Comparison of ENCODE assay signal across 21 cellular contexts in genomic region chr1:3021233-3021671, GRCh38. TPM values are rescaled to one million over a fixed set of nuclear protein-coding genes. Genes with fewer than 3 reads are reported as not detected.
A peak's percentile ranks its signal among the peaks of the same experiment; 100 is the strongest.
DNase-seq lines count a peak whose midpoint lies in the region; ATAC-seq, FAIRE-seq and TF ChIP-seq lines count a peak whose summit lies in the region.
"Had no signal": no experiment of that assay in that cellular context is flagged by ENCODE, and none has a peak within 500 bp of the region (broad histone marks: within the 10 kb centered on the region; RNA-seq: fewer than 3 reads in every experiment).

TSS of gene ACTRT2 (plus strand) at chr1:3021467. CDS start at chr1:3021687, 220 bp downstream.

- CTCF ChIA-PET in K562 (lab: Yijun Ruan, JAX; ENCODE audit: low intra/inter-chr PET ratio), result no interaction called here
- CTCF ChIA-PET in CD4-positive, alpha-beta T cell (lab: Charles Lee), result no interaction called here

- H3K36me3 ChIP-seq in right atrium auricular region (no peaks in the 10 kb centered on the region), K562 (ENCODE audit: control insufficient read depth, insufficient read depth, low read length) (no peaks in the 10 kb centered on the region), upper lobe of right lung (no peaks in the 10 kb centered on the region)
- H3K36me3 ChIP-seq: BLaER1 treated with 17β-estradiol and CSF1 and Interleukin-3, amounts not matched to agents 10 nM and 100 nM had no signal

- intact Hi-C loops in cardiac septum (cut with DNase I) (no loop called here), K562 (cut with micrococcal nuclease) (no loop called here), upper lobe of right lung (cut with DNase I) (no loop called here)
- intact Hi-C loops in CD4-positive, alpha-beta T cell (cut with DNase I, micrococcal nuclease), result no loop called here

- H3K4me2 ChIP-seq in K562 (ENCODE audit: insufficient read depth, low read length), result no peak within 1 kb of the TSS
- H3K4me2 ChIP-seq: BLaER1 treated with 17β-estradiol and CSF1 and Interleukin-3, amounts not matched to agents 10 nM and 100 nM had no signal

- H3K27ac ChIP-seq in right atrium auricular region, result no peak within 1 kb of the TSS
- no peak within 1 kb of the TSS for H3K27ac ChIP-seq in K562 (ENCODE audit: extremely low read depth, low read depth, low read length)
- H3K27ac ChIP-seq in upper lobe of right lung, result no peak within 1 kb of the TSS
- no peak within 1 kb of the TSS for H3K27ac ChIP-seq in CD4-positive, alpha-beta T cell (ENCODE audit: low read depth, low read length)
- H3K27ac ChIP-seq: BLaER1 treated with 17β-estradiol and CSF1 and Interleukin-3, amounts not matched to agents 10 nM and 100 nM; SK-N-MC had no signal

- H4K20me1 ChIP-seq in K562 (replicated peaks; ENCODE audit: control insufficient read depth, insufficient read depth, low read length), result 0 out of 2 replicates have a peak, but pooled peaks cover 4% of the 10 kb centered on the region

- H3K9ac ChIP-seq in K562 (ENCODE audit: insufficient read depth in 1 of 2, low read depth in 2 of 2, low read length in 2 of 2), result no peak within 1 kb of the TSS
- H3K9ac ChIP-seq: BLaER1 treated with 17β-estradiol and CSF1 and Interleukin-3, amounts not matched to agents 10 nM and 100 nM had no signal

- no peaks in the 10 kb centered on the region for H3K27me3 Mint-ChIP-seq in CD4-positive, alpha-beta T cell

- TF ChIP-seq RAD21 in K562 (CRISPR knock-in tag; conservative IDR thresholded peaks at IDR 0.05 in 1 of 2, IDR thresholded peaks at IDR 0.05 in 1 of 2), result no peak

- H3K27me3 ChIP-seq in right atrium auricular region (no peaks in the 10 kb centered on the region), K562 (ENCODE audit: control insufficient read depth in 2 of 2, insufficient read depth in 2 of 2, low read length in 2 of 2) (peaks cover 11 to 52% of the 10 kb centered on the region in 2 experiments; a peak in 3 of 5 replicates), upper lobe of right lung (peaks cover 4% of the 10 kb centered on the region)
- H3K27me3 ChIP-seq in CD4-positive, alpha-beta T cell (ENCODE audit: control insufficient read depth, insufficient read depth, low read length), result no peaks in the 10 kb centered on the region

- H3K4me1 ChIP-seq in right atrium auricular region (no peaks in the 10 kb centered on the region), K562 (replicated peaks in 1 of 2; ENCODE audit: control insufficient read depth in 2 of 2, insufficient read depth in 2 of 2, low read length in 2 of 2) (0 out of 5 replicates have a peak, but pooled peaks cover 0 to 2% of the 10 kb centered on the region in 2 experiments), upper lobe of right lung (no peaks in the 10 kb centered on the region)
- H3K4me1 ChIP-seq: BLaER1 treated with 17β-estradiol and CSF1 and Interleukin-3, amounts not matched to agents 10 nM and 100 nM had no signal

- H3K9me3 ChIP-seq in right atrium auricular region, result no peaks in the 10 kb centered on the region
- no peaks in the 10 kb centered on the region for H3K9me3 ChIP-seq in K562 (replicated peaks; ENCODE audit: control insufficient read depth, insufficient read depth, low read depth, low read length)
- no peaks in the 10 kb centered on the region for H3K9me3 ChIP-seq in upper lobe of right lung
- no peaks in the 10 kb centered on the region for H3K9me3 ChIP-seq in CD4-positive, alpha-beta T cell (ENCODE audit: control insufficient read depth, low read length)

- in situ Hi-C loops in K562 (cut with MboI), result no loop called here

- no peaks in the 10 kb centered on the region for H3K4me1 Mint-ChIP-seq in CD4-positive, alpha-beta T cell (ENCODE audit: low read depth)

- H3K36me3 Mint-ChIP-seq in CD4-positive, alpha-beta T cell (ENCODE audit: low read depth), result no peaks in the 10 kb centered on the region

- H3K9me1 ChIP-seq in K562 (ENCODE audit: control insufficient read depth, insufficient read depth, low read length), result no peaks in the 10 kb centered on the region

- no peaks in the 10 kb centered on the region for H3K79me2 ChIP-seq in K562 (ENCODE audit: control insufficient read depth, insufficient read depth, low read length)

- ATAC-seq in K562 (peak; percentile 22; the same call in 1 of the 3 replicates), omental fat pad (ENCODE audit: low FRiP score) (peak; percentile 15), upper lobe of right lung (no peak), HG03469 (IDR thresholded peaks at IDR 0.05; ENCODE audit: unreplicated experiment) (no peak)
- no peak for ATAC-seq in CD4-positive, alpha-beta T cell (ENCODE audit: poor library complexity)
- ATAC-seq: Panc1 had no signal

- BruUV-seq in K562 (replicated peaks; lab: Mats Ljungman, UMichigan), result no TSS peak

- no peak within 1 kb of the TSS for H3K27ac Mint-ChIP-seq in CD4-positive, alpha-beta T cell

- H2AFZ ChIP-seq in K562 (ENCODE audit: low read depth, low read length), result no peak within 1 kb of the TSS

- no peak within 1 kb of the TSS for H3K4me3 Mint-ChIP-seq in CD4-positive, alpha-beta T cell

- no peak for TF ChIP-seq CTCF in right atrium auricular region (IDR thresholded peaks at IDR 0.05)
- TF ChIP-seq CTCF in K562 (IDR thresholded peaks at IDR 0.05 in 2 of 3, conservative IDR thresholded peaks at IDR 0.05 in 1 of 3; ENCODE audit: insufficient read depth in 2 of 3, low read depth in 1 of 3, low read length in 3 of 3), result no peak
- TF ChIP-seq CTCF in omental fat pad (IDR thresholded peaks at IDR 0.05), result no peak
- no peak for TF ChIP-seq CTCF in upper lobe of right lung (IDR thresholded peaks at IDR 0.05)
- TF ChIP-seq CTCF in CD4-positive, alpha-beta T cell (IDR thresholded peaks at IDR 0.05), result no peak

- no peak for FAIRE-seq in K562 (lab: Jason Lieb, UNC)
- FAIRE-seq: A204.1 had no signal

- peak; percentile 49 for DNase-seq in cardiac septum (ENCODE audit: low spot score)
- DNase-seq in right atrium auricular region (ENCODE audit: low spot score), result no peak
- no peak for DNase-seq in K562 (ENCODE audit: extremely low read depth in 1 of 4, low spot score in 3 of 4)
- no peak for DNase-seq in omental fat pad (ENCODE audit: low spot score)
- DNase-seq in upper lobe of right lung, result peak; percentile 47
- DNase-seq in CD4-positive, alpha-beta T cell, result no peak
- no peak for DNase-seq in NCI-H2171 treated with DMSO at 0.1 percent for 48 hours (lab: John Stamatoyannopoulos, UW)
- DNase-seq: COR-L47, DMS153, KBM-7, MV-4-11, NCI-H1436, NCI-H2029, NCI-H2171, NCI-H510A had no signal

- H3K9me3 Mint-ChIP-seq in CD4-positive, alpha-beta T cell, result no peaks in the 10 kb centered on the region

- H3K4me3 ChIP-seq in right atrium auricular region (no peak within 1 kb of the TSS), K562 (no peak within 1 kb of the TSS), upper lobe of right lung (no peak within 1 kb of the TSS)
- H3K4me3 ChIP-seq: BLaER1 treated with 17β-estradiol and CSF1 and Interleukin-3, amounts not matched to agents 10 nM and 100 nM; SK-N-MC had no signal

- no peak for TF ChIP-seq EP300 in K562 (IDR thresholded peaks at IDR 0.05; ENCODE audit: low read length)

- 3% methylated on average over 8 of the region's 8 CpGs for WGBS in K562 (ENCODE audit: insufficient coverage, low coverage, missing lambda C conversion rate)

- no peak for TF ChIP-seq POLR2A in K562 (conservative IDR thresholded peaks at IDR 0.05)

- POLR2A ChIA-PET in K562 (lab: Yijun Ruan, JAX), result no interaction called here
- POLR2A ChIA-PET in CD4-positive, alpha-beta T cell (lab: Charles Lee), result no interaction called here

TF ChIP-seq in K562, 482 proteins besides CTCF, POLR2A, EP300 and RAD21 (continues in another document):
- TF ChIP-seq WHSC1 (IDR thresholded peaks at IDR 0.05; ENCODE audit: low read length), result no peak
- TF ChIP-seq SLC30A9 (CRISPR knock-in tag; IDR thresholded peaks at IDR 0.05), result no peak

RNA-seq across cellular contexts. Expression of gene ACTRT2, which starts in this region (rescaled TPM):
- total RNA-seq in cardiac septum, result not detected
- total RNA-seq in right atrium auricular region, result not detected
- not detected in 2 replicates for total RNA-seq in K562 (2011; cell fraction: chromatin; rRNA removed; ENCODE audit: low replicate concordance)
- total RNA-seq in K562 (2011; cell fraction: nucleolus; rRNA removed), result not detected in 2 replicates
- total RNA-seq in K562 (2011; cell fraction: nucleoplasm; rRNA removed), result not detected in 2 replicates
- not detected in 2 replicates for total RNA-seq in K562 (2014; rRNA removed)
- not detected in 2 replicates for total RNA-seq in K562 (2014; rRNA removed; fragmentation: Illumina TruSeq; extraction: Trizol)
- total RNA-seq in K562 (2015; rRNA removed; fragmentation: Illumina TruSeq; extraction: Trizol), result not detected in 2 replicates
- total RNA-seq in K562 (2021), result not detected in 2 replicates
- not detected in 2 replicates for polyA plus RNA-seq in K562 (2011; rRNA removed)
- not detected in 2 replicates for polyA plus RNA-seq in K562 (2011; cell fraction: cytosol; rRNA removed)
- polyA plus RNA-seq in K562 (2011; cell fraction: nucleus; rRNA removed), result not detected in 2 replicates
- polyA plus RNA-seq in K562 (2012), result not detected in 2 replicates
- polyA plus RNA-seq in K562 (2014; fragmentation: Illumina TruSeq; extraction: Trizol), result not detected in 2 replicates
- polyA plus RNA-seq in K562 (2014; fragmentation: Nextera tagmentation; extraction: Ambion mirVana), result not detected
- polyA plus RNA-seq in K562 (2014; rRNA removed), result not detected in 2 replicates
- not detected in 2 replicates for polyA minus RNA-seq in K562 (2011; rRNA and poly(A)+ RNA removed)
- polyA minus RNA-seq in K562 (2011; cell fraction: cytosol; rRNA and poly(A)+ RNA removed), result not detected in 2 replicates
- polyA minus RNA-seq in K562 (2011; cell fraction: nucleus; rRNA and poly(A)+ RNA removed), result not detected in 2 replicates
- total RNA-seq in omental fat pad, result not detected
- total RNA-seq in upper lobe of right lung, result not detected
- total RNA-seq in CD4-positive, alpha-beta T cell, result not detected
- total RNA-seq: H4 had no signal

Comparison
In these comparisons a context has a peak if more than half of its experiments do, and no peak if none do; other contexts are left out.
1. Peak in DNase-seq in cardiac septum; RNA of the gene not detected or under 1 TPM.
2. Peak in ATAC-seq in K562; RNA of the gene not detected or under 1 TPM.
3. Peak in ATAC-seq in omental fat pad; RNA of the gene not detected or under 1 TPM.
4. Peak in DNase-seq in upper lobe of right lung; RNA of the gene not detected or under 1 TPM.